21 cellular contexts compared by ENCODE assay signal in the genomic region with DNA sequence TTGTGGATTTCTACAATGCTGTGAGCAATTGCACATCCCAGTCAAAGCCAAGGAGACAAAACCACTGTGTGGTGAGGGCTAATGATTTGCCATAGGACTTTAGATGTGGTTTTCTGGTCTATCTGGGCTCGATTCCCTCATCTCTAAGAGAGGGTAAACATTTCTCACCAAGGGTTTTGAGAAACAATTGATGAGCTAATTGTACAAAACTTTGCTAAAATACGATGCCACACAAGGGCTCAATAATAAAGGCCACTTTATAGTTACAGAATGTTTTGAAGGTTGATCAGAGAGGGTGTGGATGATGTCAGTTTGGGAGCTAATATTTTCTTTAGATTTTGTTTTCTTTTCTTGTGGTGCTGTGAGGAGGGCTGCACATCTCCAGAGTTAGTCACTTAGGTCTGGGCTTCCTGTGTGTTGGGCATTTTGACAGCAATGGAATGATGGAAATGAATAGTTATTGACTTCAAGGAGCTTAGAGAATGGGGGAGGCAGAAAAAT.
DNase-seq lines count a peak whose midpoint lies in the region; ATAC-seq and TF ChIP-seq lines count a peak whose summit lies in the region.
"Had no signal": no experiment of that assay in that cellular context is flagged by ENCODE, and none has a peak within 500 bp of the region (broad histone marks: within the 10 kb centered on the region; RNA-seq: fewer than 3 reads in every experiment).

No MANE protein-coding gene starts in this region.

- H3F3A ChIP-seq in SK-N-SH (replicated peaks; ENCODE audit: insufficient read depth): peaks cover 19% of the 10 kb centered on the region
- no peaks in the 10 kb centered on the region for H3F3A ChIP-seq in smooth muscle cell (ENCODE audit: low read depth)

- ATAC-seq in HG02798 (IDR thresholded peaks at IDR 0.05; ENCODE audit: poor library complexity, unreplicated experiment) (no peak), Right ventricle myocardium inferior (no peak)
- ATAC-seq: mucosa of descending colon, Panc1, T-helper 17 cell had no signal

- TF ChIP-seq CTCF in SK-N-SH (IDR thresholded peaks at IDR 0.05): no peak
- no peak for TF ChIP-seq CTCF in fibroblast of mammary gland (conservative IDR thresholded peaks at IDR 0.05; ENCODE audit: control insufficient read depth, insufficient read depth, low read depth, low read length)
- no peak for TF ChIP-seq CTCF in smooth muscle cell (IDR thresholded peaks at IDR 0.05; ENCODE audit: borderline replicate concordance, insufficient read depth, poor library complexity, severe bottlenecking)

- H4K20me1 ChIP-seq in SK-N-SH (ENCODE audit: insufficient read depth): no peaks in the 10 kb centered on the region
- no peaks in the 10 kb centered on the region for H4K20me1 ChIP-seq in smooth muscle cell (ENCODE audit: low read depth)

- H3K4me2 ChIP-seq in SK-N-SH (peak overlapping the region; percentile 45), smooth muscle cell (peak overlapping the region; percentile 9)

- H3K79me2 ChIP-seq in SK-N-SH (ENCODE audit: insufficient read depth) (no peaks in the 10 kb centered on the region), smooth muscle cell (ENCODE audit: low read depth) (no peaks in the 10 kb centered on the region)

- DNase-seq in H4 (ENCODE audit: low spot score) (peak; percentile 12), SK-N-SH (no peak), fibroblast of mammary gland (ENCODE audit: low read depth) (peak; percentile 40), smooth muscle cell (lab: John Stamatoyannopoulos, UW; ENCODE audit: unreplicated experiment) (no peak), Right ventricle myocardium inferior (ENCODE audit: missing footprints) (no peak), NOMO-1 treated with dmso at 0.1 percent for 144 hours (lab: John Stamatoyannopoulos, UW; ENCODE audit: unreplicated experiment) (no peak)
- no peak for DNase-seq in stimulated activated CD4-positive, alpha-beta T cell treated with anti-CD3 and anti-CD28 coated beads, Interleukin-2, amount 100 ng/mL, for 48 hours
- DNase-seq: activated CD4-positive, CD25-positive, alpha-beta regulatory T cell treated with anti-CD3 and anti-CD28 coated beads, Interleukin-2, amount 50 U/mL, for 72 hours; activated CD8-positive, alpha-beta memory T cell treated with anti-CD3 and anti-CD28 coated beads, Interleukin-2, amount 50 U/mL, for 4 hours; activated naive CD4-positive, alpha-beta T cell treated with anti-CD3 and anti-CD28 coated beads, Interleukin-2, amount 50 U/mL, for 16 hours; CD4-positive, CD25-positive, alpha-beta regulatory T cell; central memory CD4-positive, alpha-beta T cell; endodermal cell; glutamatergic neuron; kidney; mucosa of descending colon; NCI-H2081; NCI-H69; T-helper 17 cell had no signal

- H3K27ac ChIP-seq in SK-N-SH (ENCODE audit: low read depth in 2 of 2, low read length in 1 of 2) (peak overlapping the region; percentile 58 to 60), smooth muscle cell (ENCODE audit: low read depth) (no peak overlapping the region)

- H3K4me1 ChIP-seq in SK-N-SH (ENCODE audit: control insufficient read depth in 1 of 2, insufficient read depth in 2 of 2, low read depth in 1 of 2, low read length in 1 of 2): peaks cover 0 to 24% of the 10 kb centered on the region in 2 experiments; a peak in 2 of 4 replicates
- no peaks in the 10 kb centered on the region for H3K4me1 ChIP-seq in smooth muscle cell (ENCODE audit: low read depth)

- H3K36me3 ChIP-seq in SK-N-SH (replicated peaks in 1 of 2; ENCODE audit: control insufficient read depth in 1 of 2, insufficient read depth in 2 of 2, low read length in 1 of 2) (no peaks in the 10 kb centered on the region), smooth muscle cell (ENCODE audit: low read depth) (no peaks in the 10 kb centered on the region)

- no peaks in the 10 kb centered on the region for H3K9me2 ChIP-seq in SK-N-SH

- H3K9ac ChIP-seq in SK-N-SH (peak overlapping the region; percentile 39; the same call in 1 of the 2 replicates), smooth muscle cell (ENCODE audit: low read depth) (no peak overlapping the region)

- H2AFZ ChIP-seq in SK-N-SH (ENCODE audit: low read depth): peak overlapping the region; percentile 33; the same call in 1 of the 2 replicates
- no peak overlapping the region for H2AFZ ChIP-seq in smooth muscle cell (ENCODE audit: low read depth)

- intact Hi-C loops in Right ventricle myocardium inferior (cut with DNase I): no loop called here

- WGBS in SK-N-SH (ENCODE audit: low lambda C conversion rate): 16% methylated on average over 2 of the region's 2 CpGs
- 39% methylated on average over 2 of the region's 2 CpGs for WGBS in smooth muscle cell (ENCODE audit: low lambda C conversion rate)

- H3K4me3 ChIP-seq in SK-N-SH (ENCODE audit: low read depth in 2 of 2, low read length in 1 of 2): no peak overlapping the region
- no peak overlapping the region for H3K4me3 ChIP-seq in fibroblast of mammary gland (ENCODE audit: control insufficient read depth, low read depth, low read length)
- H3K4me3 ChIP-seq in smooth muscle cell: no peak overlapping the region
- H3K4me3 ChIP-seq: mucosa of descending colon had no signal

- CTCF ChIA-PET in SK-N-SH (lab: Yijun Ruan, JAX): interaction anchor here (0.6 to 0.7 kb wide), 2 partner anchors 135 to 518 kb away, joined by 3 read pairs; no protein-coding TSS in a partner anchor

- POLR2A ChIA-PET in SK-N-SH (lab: Yijun Ruan, JAX): no interaction called here

- H3K27me3 ChIP-seq in SK-N-SH (ENCODE audit: insufficient read depth) (no peaks in the 10 kb centered on the region), smooth muscle cell (ENCODE audit: low read depth) (peaks cover 5% of the 10 kb centered on the region)

- H3K9me3 ChIP-seq in SK-N-SH (no peaks in the 10 kb centered on the region), smooth muscle cell (replicated peaks; ENCODE audit: low read depth) (no peaks in the 10 kb centered on the region)
- H3K9me3 ChIP-seq: mucosa of descending colon had no signal

- TF ChIP-seq EP300 in SK-N-SH (IDR thresholded peaks at IDR 0.05; ENCODE audit: borderline replicate concordance in 1 of 2, low read depth in 1 of 2, low read length in 1 of 2): peak in 1 of 2 experiments; percentile 51; a peak in 1 of 4 replicates

- TF ChIP-seq RAD21 in SK-N-SH (IDR thresholded peaks at IDR 0.05; ENCODE audit: low read length): no peak

TF ChIP-seq in SK-N-SH, 30 proteins besides CTCF, POLR2A, EP300 and RAD21 (continues in another document):
- TF ChIP-seq FOXJ3 (CRISPR knock-in tag; IDR thresholded peaks at IDR 0.05): no peak
- no peak for TF ChIP-seq MXI1 (IDR thresholded peaks at IDR 0.05; ENCODE audit: low read depth, low read length)
- 0 out of 2 replicates have a peak, but pooled peaks have one; percentile 43 for TF ChIP-seq FOSL2 (IDR thresholded peaks at IDR 0.05; ENCODE audit: borderline replicate concordance, low read depth)
- TF ChIP-seq TCF12 (IDR thresholded peaks at IDR 0.05): peak; percentile 50
- no peak for TF ChIP-seq SIN3A (IDR thresholded peaks at IDR 0.05; ENCODE audit: borderline replicate concordance, low read depth, low read length)
- TF ChIP-seq, protein P1, sequence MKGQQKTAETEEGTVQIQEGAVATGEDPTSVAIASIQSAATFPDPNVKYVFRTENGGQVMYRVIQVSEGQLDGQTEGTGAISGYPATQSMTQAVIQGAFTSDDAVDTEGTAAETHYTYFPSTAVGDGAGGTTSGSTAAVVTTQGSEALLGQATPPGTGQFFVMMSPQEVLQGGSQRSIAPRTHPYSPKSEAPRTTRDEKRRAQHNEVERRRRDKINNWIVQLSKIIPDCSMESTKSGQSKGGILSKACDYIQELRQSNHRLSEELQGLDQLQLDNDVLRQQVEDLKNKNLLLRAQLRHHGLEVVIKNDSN (IDR thresholded peaks at IDR 0.05; ENCODE audit: borderline replicate concordance, low read depth): no peak
- TF ChIP-seq GATA2 (CRISPR knock-in tag; IDR thresholded peaks at IDR 0.05): no peak
- no peak for TF ChIP-seq EZH2phosphoT487 (IDR thresholded peaks at IDR 0.05; ENCODE audit: borderline replicate concordance, low read depth)
- no peak for TF ChIP-seq YY1 (IDR thresholded peaks at IDR 0.05; ENCODE audit: low read depth)
- TF ChIP-seq RFX5 (IDR thresholded peaks at IDR 0.05; ENCODE audit: low read length): no peak
- no peak for TF ChIP-seq SMC3 (IDR thresholded peaks at IDR 0.05; ENCODE audit: low read depth, low read length)
- no peak for TF ChIP-seq MEF2A (IDR thresholded peaks at IDR 0.05; ENCODE audit: borderline replicate concordance, low read depth)
- no peak for TF ChIP-seq RXRA (IDR thresholded peaks at IDR 0.05; ENCODE audit: borderline replicate concordance, low read depth)
- no peak for TF ChIP-seq GABPA (IDR thresholded peaks at IDR 0.05; ENCODE audit: low read depth)
- TF ChIP-seq, protein P2, sequence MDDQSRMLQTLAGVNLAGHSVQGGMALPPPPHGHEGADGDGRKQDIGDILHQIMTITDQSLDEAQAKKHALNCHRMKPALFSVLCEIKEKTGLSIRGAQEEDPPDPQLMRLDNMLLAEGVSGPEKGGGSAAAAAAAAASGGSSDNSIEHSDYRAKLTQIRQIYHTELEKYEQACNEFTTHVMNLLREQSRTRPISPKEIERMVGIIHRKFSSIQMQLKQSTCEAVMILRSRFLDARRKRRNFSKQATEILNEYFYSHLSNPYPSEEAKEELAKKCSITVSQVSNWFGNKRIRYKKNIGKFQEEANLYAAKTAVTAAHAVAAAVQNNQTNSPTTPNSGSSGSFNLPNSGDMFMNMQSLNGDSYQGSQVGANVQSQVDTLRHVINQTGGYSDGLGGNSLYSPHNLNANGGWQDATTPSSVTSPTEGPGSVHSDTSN (IDR thresholded peaks at IDR 0.05): peak; percentile 89
- TF ChIP-seq TEAD4 (IDR thresholded peaks at IDR 0.05; ENCODE audit: borderline replicate concordance, insufficient read depth): 0 out of 2 replicates have a peak, but pooled peaks have one; percentile 10
- TF ChIP-seq JUND (IDR thresholded peaks at IDR 0.05): peak; percentile 55

Comparison
In these comparisons a context has a peak if more than half of its experiments do, and no peak if none do; other contexts are left out.
1. DNase-seq: peak in H4 (single experiment) and fibroblast of mammary gland (single experiment); none in SK-N-SH (single experiment), smooth muscle cell (single experiment), stimulated activated CD4-positive, alpha-beta T cell treated with anti-CD3 and anti-CD28 coated beads, Interleukin-2, amount 100 ng/mL, for 48 hours (0 of 2), Right ventricle myocardium inferior (single experiment) and NOMO-1 treated with dmso at 0.1 percent for 144 hours (single experiment).